In genomic region chr2:194294156-194294555, GRCh38 we compare ENCODE assay signal across 23 cellular contexts.
"Had no signal": no experiment of that assay in that cellular context is flagged by ENCODE, and none has a peak within 500 bp of the region (broad histone marks: within the 10 kb centered on the region; RNA-seq: fewer than 3 reads in every experiment).

No MANE protein-coding gene starts in this region.

- H3K27ac ChIP-seq: colonic mucosa, coronary artery, dorsolateral prefrontal cortex, epithelial cell of prostate, esophagus muscularis mucosa, esophagus squamous epithelium, foreskin keratinocyte, gastrocnemius medialis, gastroesophageal sphincter, heart left ventricle, heart right ventricle had no signal

- H3K27me3 ChIP-seq: colonic mucosa, dorsolateral prefrontal cortex, esophagus muscularis mucosa, esophagus squamous epithelium, foreskin keratinocyte, gastrocnemius medialis, gastroesophageal sphincter, heart left ventricle, heart right ventricle had no signal

- H3K9me3 ChIP-seq: colonic mucosa, esophagus muscularis mucosa, esophagus squamous epithelium, gastrocnemius medialis, gastroesophageal sphincter, heart left ventricle had no signal

- H3K4me3 ChIP-seq: colonic mucosa, coronary artery, dorsolateral prefrontal cortex, esophagus muscularis mucosa, esophagus squamous epithelium, gastrocnemius medialis, gastroesophageal sphincter, heart left ventricle, heart right ventricle had no signal

- DNase-seq: colonic mucosa; cortex of kidney; dermis blood vessel endothelial cell; dorsolateral prefrontal cortex; effector CD4-positive, alpha-beta T cell; effector CD8-positive, alpha-beta T cell; effector memory CD4-positive, alpha-beta T cell; effector memory CD8-positive, alpha-beta T cell; endodermal cell; erythroblast; esophagus squamous epithelium; foreskin fibroblast; foreskin keratinocyte; foreskin melanocyte; gastrocnemius medialis; glutamatergic neuron; head of caudate nucleus; heart left ventricle; heart right ventricle had no signal

- H3K36me3 ChIP-seq: colonic mucosa, esophagus muscularis mucosa, esophagus squamous epithelium, gastrocnemius medialis, gastroesophageal sphincter, heart left ventricle, heart right ventricle had no signal
